36 cellular contexts compared by ENCODE assay signal in the genomic region with DNA sequence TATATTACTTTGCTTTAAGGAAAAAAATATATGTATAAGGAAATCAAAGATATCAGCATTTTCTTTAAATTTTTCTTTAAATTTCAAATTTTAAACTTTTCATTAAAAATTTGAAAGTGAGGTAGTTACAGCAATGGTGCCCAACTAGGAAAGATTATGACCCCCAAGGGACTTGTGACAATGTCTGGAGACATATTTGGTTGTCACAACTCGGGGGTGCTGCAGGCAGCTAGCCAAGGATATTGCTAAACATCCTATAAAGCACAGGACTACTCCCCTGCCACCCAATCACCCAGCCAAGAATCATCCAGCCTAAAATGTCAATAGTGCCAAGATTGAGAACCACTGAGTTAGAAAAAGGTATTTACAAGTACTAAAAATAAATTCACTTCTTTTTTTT. TPM values are rescaled to one million over a fixed set of nuclear protein-coding genes. Genes with fewer than 3 reads are reported as not detected.
"Had no signal": no experiment of that assay in that cellular context is flagged by ENCODE, and none has a peak within 500 bp of the region (broad histone marks: within the 10 kb centered on the region; RNA-seq: fewer than 3 reads in every experiment).

No MANE protein-coding gene starts in this region.

- H3K27ac ChIP-seq: ascending aorta, KMS-11, PC-9, RWPE1, WERI-Rb-1 had no signal

- H3K9me3 Mint-ChIP-seq: activated CD4-positive, alpha-beta memory T cell treated with anti-CD3 and anti-CD28 coated beads, Interleukin-2, amount 10 ng/mL, durations not matched to agents 7 days and 5 days; activated naive CD8-positive, alpha-beta T cell treated with anti-CD3 and anti-CD28 coated beads for 36 hours; brain had no signal

- H3K9ac ChIP-seq: KMS-11 had no signal

- H3K27ac Mint-ChIP-seq: activated CD4-positive, alpha-beta memory T cell treated with anti-CD3 and anti-CD28 coated beads, Interleukin-2, amount 10 ng/mL, durations not matched to agents 7 days and 5 days; activated naive CD8-positive, alpha-beta T cell treated with anti-CD3 and anti-CD28 coated beads for 36 hours; brain had no signal

- H3K9me3 ChIP-seq: ascending aorta had no signal

- H3K27me3 ChIP-seq: ascending aorta had no signal

- H3K4me1 Mint-ChIP-seq: activated naive CD8-positive, alpha-beta T cell treated with anti-CD3 and anti-CD28 coated beads for 36 hours had no signal

- DNase-seq: activated CD4-positive, alpha-beta memory T cell treated with anti-CD3 and anti-CD28 coated beads, Interleukin-2, amount 10 ng/mL, durations not matched to agents 7 days and 5 days; activated CD4-positive, alpha-beta T cell treated with anti-CD3 and anti-CD28 coated beads for 1 hour; activated CD4-positive, alpha-beta T cell treated with anti-CD3 and anti-CD28 coated beads for 48 hours; activated CD4-positive, CD25-positive, alpha-beta regulatory T cell; activated CD8-positive, alpha-beta memory T cell treated with anti-CD3 and anti-CD28 coated beads for 24 hours; activated CD8-positive, alpha-beta memory T cell treated with anti-CD3 and anti-CD28 coated beads, Interleukin-2, amount 10 ng/mL, durations not matched to agents 7 days and 5 days; activated CD8-positive, alpha-beta memory T cell treated with anti-CD3 and anti-CD28 coated beads, Interleukin-2, amount 50 U/mL, for 48 hours; activated effector memory CD4-positive, alpha-beta T cell treated with anti-CD3 and anti-CD28 coated beads, Interleukin-2, amount 50 U/mL, for 16 hours; activated naive CD4-positive, alpha-beta T cell; activated naive CD4-positive, alpha-beta T cell treated with anti-CD3 and anti-CD28 coated beads, Interleukin-2, amount 50 U/mL, for 16 hours; activated naive CD8-positive, alpha-beta T cell treated with anti-CD3 and anti-CD28 coated beads for 36 hours; activated T-cell treated with anti-CD3 and anti-CD28 coated beads, Interleukin-2, amount 50 U/mL, for 48 hours; amygdala; caudate nucleus; MM.1S; NCI-H1048; NCI-H1105 treated with DMSO at 0.1 percent for 48 hours; NCI-H1436; NCI-H1694; NCI-H1930; NCI-H2081 treated with DMSO at 0.1 percent for 48 hours; NCI-H226; NCI-H446 treated with DMSO at 0.1 percent for 48 hours; NCI-H524; NCI-H69; NK-92 treated with Interleukin-12 subunit alpha and Interleukin-12 subunit beta, amount 100 ng/mL, for 24 hours; PC-9; SW 1271; T-helper 1 cell; T-helper 2 cell; T-helper 9 cell; WERI-Rb-1 had no signal

- H3K4me3 Mint-ChIP-seq: activated CD4-positive, alpha-beta memory T cell treated with anti-CD3 and anti-CD28 coated beads, Interleukin-2, amount 10 ng/mL, durations not matched to agents 7 days and 5 days; activated CD8-positive, alpha-beta memory T cell treated with anti-CD3 and anti-CD28 coated beads, Interleukin-2, amount 10 ng/mL, durations not matched to agents 7 days and 5 days; activated naive CD8-positive, alpha-beta T cell treated with anti-CD3 and anti-CD28 coated beads for 36 hours; brain had no signal

- H3K27me3 Mint-ChIP-seq: activated CD4-positive, alpha-beta memory T cell treated with anti-CD3 and anti-CD28 coated beads, Interleukin-2, amount 10 ng/mL, durations not matched to agents 7 days and 5 days; activated CD8-positive, alpha-beta memory T cell treated with anti-CD3 and anti-CD28 coated beads, Interleukin-2, amount 10 ng/mL, durations not matched to agents 7 days and 5 days; activated naive CD8-positive, alpha-beta T cell treated with anti-CD3 and anti-CD28 coated beads for 36 hours; brain had no signal

- H3K4me3 ChIP-seq: ascending aorta, PC-9 had no signal

RNA-seq across cellular contexts. Expression of a gene that starts 57.7 kb away (rescaled TPM):
- total RNA-seq: ascending aorta had no signal
